In the genomic region with DNA sequence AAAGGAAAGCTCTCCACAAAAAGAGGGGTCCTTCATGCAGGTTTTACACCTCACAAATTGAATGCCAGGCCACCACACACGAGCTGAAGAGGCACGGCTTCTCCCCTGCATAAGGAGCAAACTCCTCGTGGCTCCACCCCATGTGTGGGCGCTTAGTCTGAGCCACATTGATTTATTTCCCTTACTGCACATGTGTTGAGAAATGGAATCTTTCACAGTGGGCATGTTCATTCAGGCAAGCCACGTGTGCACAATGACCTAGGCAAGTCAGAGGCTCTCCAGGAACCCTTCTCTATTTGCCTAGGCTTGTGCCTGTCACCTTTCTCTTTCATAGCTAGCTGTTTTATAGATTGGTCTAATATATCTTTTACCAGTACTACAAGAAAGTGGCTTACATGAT, we compare ENCODE assay signal across 21 cellular contexts.
DNase-seq lines count a peak whose midpoint lies in the region; ATAC-seq and TF ChIP-seq lines count a peak whose summit lies in the region.
"Had no signal": no experiment of that assay in that cellular context is flagged by ENCODE, and none has a peak within 500 bp of the region (broad histone marks: within the 10 kb centered on the region; RNA-seq: fewer than 3 reads in every experiment).

No MANE protein-coding gene starts in this region.

- ATAC-seq in Panc1 (no peak), GM21423 (IDR thresholded peaks at IDR 0.05; ENCODE audit: unreplicated experiment) (no peak), Right ventricle myocardium superior (ENCODE audit: poor library complexity) (no peak), upper lobe of left lung (ENCODE audit: low FRiP score in 2 of 2) (no peak)
- ATAC-seq: Right ventricle myocardium inferior had no signal

- TF ChIP-seq POLR2A in upper lobe of left lung (IDR thresholded peaks at IDR 0.05) = no peak

- POLR2A ChIA-PET in Panc1 (lab: Charles Lee) = no interaction called here

- H3K4me3 ChIP-seq in AG10803 (ENCODE audit: low read length) (no peak overlapping the region), Panc1 (ENCODE audit: low read depth in 2 of 2, low read length in 2 of 2) (no peak overlapping the region), epithelial cell of esophagus (ENCODE audit: low read length) (no peak overlapping the region), upper lobe of left lung (no peak overlapping the region)

- CTCF ChIA-PET in Panc1 (lab: Charles Lee) = no interaction called here

- no peaks in the 10 kb centered on the region; the same call in 1 of the 2 replicates for H3K36me3 ChIP-seq in Panc1 (ENCODE audit: control insufficient read depth, insufficient read depth, low read length)
- H3K36me3 ChIP-seq in upper lobe of left lung = peaks cover 0 to 54% (median 19%) of the 10 kb centered on the region in 4 donors

- 92% methylated on average over 5 of the region's 5 CpGs for WGBS in upper lobe of left lung, 2 donors

- no TSS peak for BruUV-seq in Panc1 (replicated peaks; lab: Mats Ljungman, UMichigan)

- no peak overlapping the region for H3K27ac Mint-ChIP-seq in activated T-helper 2 cell treated with anti-CD3 and anti-CD28 coated beads, Interferon-gamma antibody, Interleukin-2, Interleukin-4, amounts not matched to agents 10 μg/mL and 5 μg/mL and 100 μg/mL, durations not matched to agents 14 hours and 24 hours and 36 hours
- H3K27ac Mint-ChIP-seq: HFFc6 had no signal

- H3K9me3 ChIP-seq in Panc1 (ENCODE audit: control insufficient read depth, insufficient read depth, low read depth, low read length) (no peaks in the 10 kb centered on the region), upper lobe of left lung (no peaks in the 10 kb centered on the region)
- H3K9me3 ChIP-seq: BE2C had no signal

- in situ Hi-C loops in Panc1 (cut with HindIII; ENCODE audit: low pct_unique_long_range_greater_than_20kb, low sequenced_read_pairs) = no loop called here

- intact Hi-C loops in Panc1 (cut with micrococcal nuclease; ENCODE audit: unreplicated experiment) = no loop called here
- intact Hi-C loops in activated T-helper 2 cell treated with anti-CD3 and anti-CD28 coated beads, Interferon-gamma antibody, Interleukin-2, Interleukin-4, amounts not matched to agents 10 μg/mL and 5 μg/mL and 100 μg/mL, durations not matched to agents 14 hours and 24 hours and 36 hours (cut with micrococcal nuclease) = no loop called here
- intact Hi-C loops in Right ventricle myocardium superior (cut with DNase I) = no loop called here

- TF ChIP-seq EP300 in upper lobe of left lung (IDR thresholded peaks at IDR 0.05) = no peak

- H3K36me3 Mint-ChIP-seq in activated T-helper 2 cell treated with anti-CD3 and anti-CD28 coated beads, Interferon-gamma antibody, Interleukin-2, Interleukin-4, amounts not matched to agents 10 μg/mL and 5 μg/mL and 100 μg/mL, durations not matched to agents 14 hours and 24 hours and 36 hours (ENCODE audit: low read depth) = peaks cover 39% of the 10 kb centered on the region

- H3K4me1 ChIP-seq in Panc1 (ENCODE audit: control insufficient read depth, insufficient read depth, low read length) = no peaks in the 10 kb centered on the region
- H3K4me1 ChIP-seq in upper lobe of left lung = no peaks in the 10 kb centered on the region
- H3K4me1 ChIP-seq: BE2C had no signal

- H3K4me1 Mint-ChIP-seq in activated T-helper 2 cell treated with anti-CD3 and anti-CD28 coated beads, Interferon-gamma antibody, Interleukin-2, Interleukin-4, amounts not matched to agents 10 μg/mL and 5 μg/mL and 100 μg/mL, durations not matched to agents 14 hours and 24 hours and 36 hours (ENCODE audit: low read depth) = no peaks in the 10 kb centered on the region

- DNase-seq in AG10803 (ENCODE audit: low read depth) = peak; percentile 29
- no peak for DNase-seq in Panc1 (ENCODE audit: low read depth, low spot score)
- DNase-seq in epithelial cell of esophagus (ENCODE audit: low read depth) = peak; percentile 81
- peak; percentile 2 for DNase-seq in kidney tubule cell (ENCODE audit: low spot score)
- DNase-seq in activated T-helper 2 cell treated with anti-CD3 and anti-CD28 coated beads, Interferon-gamma antibody, Interleukin-2, Interleukin-4, amounts not matched to agents 10 μg/mL and 5 μg/mL and 100 μg/mL, durations not matched to agents 14 hours and 24 hours and 36 hours (ENCODE audit: low spot score) = no peak
- DNase-seq in Right ventricle myocardium superior = no peak
- DNase-seq in upper lobe of left lung = no peak
- DNase-seq: BE2C, DMS53, GDM1, H7, NCI-H1105, NCI-H146, NCI-H2171, NCI-H345, NCI-H524, NCI-H774 had no signal

- peak overlapping the region; percentile 51; the same call in 1 of the 2 replicates for H3K27ac ChIP-seq in Panc1 (ENCODE audit: low read length)
- no peak overlapping the region for H3K27ac ChIP-seq in upper lobe of left lung
- H3K27ac ChIP-seq: KMS-11 had no signal

- H3K27me3 ChIP-seq in Panc1 (ENCODE audit: control insufficient read depth, insufficient read depth, low read length) = no peaks in the 10 kb centered on the region
- H3K27me3 ChIP-seq in upper lobe of left lung = no peaks in the 10 kb centered on the region
- H3K27me3 ChIP-seq: BE2C had no signal

- TF ChIP-seq CTCF in AG10803 (conservative IDR thresholded peaks at IDR 0.05; ENCODE audit: low read length) (no peak), Panc1 (IDR thresholded peaks at IDR 0.05) (no peak), epithelial cell of esophagus (IDR thresholded peaks at IDR 0.05; ENCODE audit: insufficient read depth, low read depth, low read length, missing control alignments) (no peak), upper lobe of left lung (IDR thresholded peaks at IDR 0.05) (no peak)

- no peaks in the 10 kb centered on the region for H3K27me3 Mint-ChIP-seq in activated T-helper 2 cell treated with anti-CD3 and anti-CD28 coated beads, Interferon-gamma antibody, Interleukin-2, Interleukin-4, amounts not matched to agents 10 μg/mL and 5 μg/mL and 100 μg/mL, durations not matched to agents 14 hours and 24 hours and 36 hours (ENCODE audit: low read depth)

- no peak overlapping the region for H3K4me3 Mint-ChIP-seq in activated T-helper 2 cell treated with anti-CD3 and anti-CD28 coated beads, Interferon-gamma antibody, Interleukin-2, Interleukin-4, amounts not matched to agents 10 μg/mL and 5 μg/mL and 100 μg/mL, durations not matched to agents 14 hours and 24 hours and 36 hours (ENCODE audit: low read depth)
- H3K4me3 Mint-ChIP-seq: HFFc6 had no signal

- no peaks in the 10 kb centered on the region for H3K9me3 Mint-ChIP-seq in activated T-helper 2 cell treated with anti-CD3 and anti-CD28 coated beads, Interferon-gamma antibody, Interleukin-2, Interleukin-4, amounts not matched to agents 10 μg/mL and 5 μg/mL and 100 μg/mL, durations not matched to agents 14 hours and 24 hours and 36 hours
- H3K9me3 Mint-ChIP-seq: HFFc6 had no signal

Comparison
In these comparisons a context has a peak if more than half of its experiments do, and no peak if none do; other contexts are left out.
1. DNase-seq: peak in AG10803 (single experiment), epithelial cell of esophagus (single experiment) and kidney tubule cell (single experiment); none in Panc1 (single experiment), activated T-helper 2 cell treated with anti-CD3 and anti-CD28 coated beads, Interferon-gamma antibody, Interleukin-2, Interleukin-4, amounts not matched to agents 10 μg/mL and 5 μg/mL and 100 μg/mL, durations not matched to agents 14 hours and 24 hours and 36 hours (single experiment), Right ventricle myocardium superior (single experiment) and upper lobe of left lung (0 of 2).